9 cellular contexts compared by ENCODE assay signal in the genomic region with DNA sequence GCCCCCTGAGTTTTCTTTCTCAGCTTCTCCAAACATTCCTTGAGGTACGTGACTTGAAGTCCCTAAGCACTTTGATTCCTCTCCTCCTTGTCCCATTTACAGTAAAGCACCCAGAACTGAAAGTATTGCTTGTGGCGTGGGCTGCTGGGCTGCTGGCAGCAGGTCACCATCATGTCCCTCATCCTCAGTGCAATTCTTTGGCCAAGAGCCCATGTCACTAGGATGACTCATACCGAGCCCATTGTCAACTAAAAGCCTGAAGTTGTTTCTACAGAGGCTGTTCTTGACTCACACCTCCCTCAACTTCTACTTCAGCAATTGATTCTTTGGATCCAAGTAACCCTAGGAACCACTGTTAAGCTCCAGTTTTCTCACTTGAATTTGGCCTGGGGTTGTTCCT. TPM values are rescaled to one million over a fixed set of nuclear protein-coding genes. Genes with fewer than 3 reads are reported as not detected.
DNase-seq lines count a peak whose midpoint lies in the region; ATAC-seq, FAIRE-seq and TF ChIP-seq lines count a peak whose summit lies in the region.
"Had no signal": no experiment of that assay in that cellular context is flagged by ENCODE, and none has a peak within 500 bp of the region (broad histone marks: within the 10 kb centered on the region; RNA-seq: fewer than 3 reads in every experiment).

No MANE protein-coding gene starts in this region.

- H3K36me3 ChIP-seq in bronchial epithelial cell (ENCODE audit: control insufficient read depth, insufficient read depth, low read length): no peaks in the 10 kb centered on the region

- peak; percentile 47 for DNase-seq in activated CD4-positive, alpha-beta T cell treated with anti-CD3 and anti-CD28 coated beads for 36 hours
- DNase-seq in activated CD4-positive, alpha-beta T cell treated with anti-CD3 and anti-CD28 coated beads for 1 hour: no peak
- DNase-seq in M059J (ENCODE audit: low read depth) (peak; percentile 88), bronchial epithelial cell (ENCODE audit: low read depth) (peak; percentile 48), renal cortical epithelial cell (ENCODE audit: low read depth) (peak; percentile 68), NCI-H2107 treated with DMSO at 0.1 percent for 48 hours (lab: John Stamatoyannopoulos, UW; ENCODE audit: unreplicated experiment) (no peak)
- DNase-seq in effector memory CD8-positive, alpha-beta T cell: no peak
- DNase-seq in activated naive CD4-positive, alpha-beta T cell (lab: John Stamatoyannopoulos, UW): no peak
- DNase-seq: activated naive CD8-positive, alpha-beta T cell treated with anti-CD3 and anti-CD28 coated beads, Interleukin-2, amount 10 ng/mL, durations not matched to agents 7 days and 5 days had no signal

- H3K4me3 ChIP-seq in bronchial epithelial cell (ENCODE audit: low read depth, low read length): no peak overlapping the region

- no peaks in the 10 kb centered on the region for H3K36me3 Mint-ChIP-seq in activated CD4-positive, alpha-beta T cell treated with anti-CD3 and anti-CD28 coated beads for 36 hours (ENCODE audit: low read depth)
- peaks cover 15% of the 10 kb centered on the region for H3K36me3 Mint-ChIP-seq in effector memory CD8-positive, alpha-beta T cell (ENCODE audit: insufficient read depth)
- H3K36me3 Mint-ChIP-seq: activated naive CD8-positive, alpha-beta T cell treated with anti-CD3 and anti-CD28 coated beads, Interleukin-2, amount 10 ng/mL, durations not matched to agents 7 days and 5 days had no signal

- CTCF ChIA-PET in activated CD4-positive, alpha-beta T cell treated with anti-CD3 and anti-CD28 coated beads for 36 hours (lab: Charles Lee): no interaction called here

- intact Hi-C loops in activated CD4-positive, alpha-beta T cell treated with anti-CD3 and anti-CD28 coated beads for 36 hours (cut with DNase I, micrococcal nuclease): no loop called here

- H3K27me3 ChIP-seq in bronchial epithelial cell (ENCODE audit: control insufficient read depth, insufficient read depth, low read length): no peaks in the 10 kb centered on the region

- TF ChIP-seq CTCF in bronchial epithelial cell (IDR thresholded peaks at IDR 0.05; ENCODE audit: insufficient read depth, low read length, severe bottlenecking): no peak

- peaks cover 36% of the 10 kb centered on the region for H3K4me1 Mint-ChIP-seq in activated CD4-positive, alpha-beta T cell treated with anti-CD3 and anti-CD28 coated beads for 36 hours
- peaks cover 31 to 36% of the 10 kb centered on the region in 2 donors for H3K4me1 Mint-ChIP-seq in effector memory CD8-positive, alpha-beta T cell (ENCODE audit: low read depth in 2 of 2)

- H3K27me3 Mint-ChIP-seq in activated CD4-positive, alpha-beta T cell treated with anti-CD3 and anti-CD28 coated beads for 36 hours: no peaks in the 10 kb centered on the region
- no peaks in the 10 kb centered on the region for H3K27me3 Mint-ChIP-seq in effector memory CD8-positive, alpha-beta T cell

- ATAC-seq in activated CD4-positive, alpha-beta T cell treated with anti-CD3 and anti-CD28 coated beads for 36 hours: peak; percentile 60
- no peak for ATAC-seq in effector memory CD8-positive, alpha-beta T cell (replicated peaks)

- H3K27ac Mint-ChIP-seq in activated CD4-positive, alpha-beta T cell treated with anti-CD3 and anti-CD28 coated beads for 36 hours: no peak overlapping the region
- peak overlapping the region in 1 of 2 donors; percentile 22 for H3K27ac Mint-ChIP-seq in effector memory CD8-positive, alpha-beta T cell
- H3K27ac Mint-ChIP-seq: activated naive CD8-positive, alpha-beta T cell treated with anti-CD3 and anti-CD28 coated beads, Interleukin-2, amount 10 ng/mL, durations not matched to agents 7 days and 5 days had no signal

- POLR2A ChIA-PET in activated CD4-positive, alpha-beta T cell treated with anti-CD3 and anti-CD28 coated beads for 36 hours (lab: Charles Lee): no interaction called here

- peak; percentile 97 for FAIRE-seq in bronchial epithelial cell (lab: Jason Lieb, UNC)

- no peaks in the 10 kb centered on the region for H3K9me3 Mint-ChIP-seq in activated CD4-positive, alpha-beta T cell treated with anti-CD3 and anti-CD28 coated beads for 36 hours (ENCODE audit: low read depth)
- H3K9me3 Mint-ChIP-seq in effector memory CD8-positive, alpha-beta T cell: no peaks in the 10 kb centered on the region
- H3K9me3 Mint-ChIP-seq: activated naive CD8-positive, alpha-beta T cell treated with anti-CD3 and anti-CD28 coated beads, Interleukin-2, amount 10 ng/mL, durations not matched to agents 7 days and 5 days had no signal

- H3K4me3 Mint-ChIP-seq in activated CD4-positive, alpha-beta T cell treated with anti-CD3 and anti-CD28 coated beads for 36 hours: no peak overlapping the region
- no peak overlapping the region for H3K4me3 Mint-ChIP-seq in effector memory CD8-positive, alpha-beta T cell
- H3K4me3 Mint-ChIP-seq: activated naive CD8-positive, alpha-beta T cell treated with anti-CD3 and anti-CD28 coated beads, Interleukin-2, amount 10 ng/mL, durations not matched to agents 7 days and 5 days had no signal

RNA-seq across cellular contexts. Expression of gene KPNA2, which starts 54.3 kb away (rescaled TPM):
- 100 to 1,000 TPM; 186 to 190 TPM for total RNA-seq in activated CD4-positive, alpha-beta T cell treated with anti-CD3 and anti-CD28 coated beads for 36 hours
- 188 and 239 TPM in 2 replicates for total RNA-seq in M059J (2014; rRNA removed; shearing (Covaris generic))
- 17.0 and 17.4 TPM in 2 replicates for total RNA-seq in bronchial epithelial cell
- 72.1 and 115 TPM in 2 replicates for total RNA-seq in renal cortical epithelial cell

Comparison
In these comparisons a context has a peak if more than half of its experiments do, and no peak if none do; other contexts are left out.
1. DNase-seq: peak in activated CD4-positive, alpha-beta T cell treated with anti-CD3 and anti-CD28 coated beads for 36 hours (single experiment), M059J (single experiment), bronchial epithelial cell (single experiment) and renal cortical epithelial cell (single experiment); none in activated CD4-positive, alpha-beta T cell treated with anti-CD3 and anti-CD28 coated beads for 1 hour (single experiment), effector memory CD8-positive, alpha-beta T cell (0 of 3), NCI-H2107 treated with DMSO at 0.1 percent for 48 hours (single experiment) and activated naive CD4-positive, alpha-beta T cell (0 of 4).